ENCODE assay signal across 18 cellular contexts in the genomic region with DNA sequence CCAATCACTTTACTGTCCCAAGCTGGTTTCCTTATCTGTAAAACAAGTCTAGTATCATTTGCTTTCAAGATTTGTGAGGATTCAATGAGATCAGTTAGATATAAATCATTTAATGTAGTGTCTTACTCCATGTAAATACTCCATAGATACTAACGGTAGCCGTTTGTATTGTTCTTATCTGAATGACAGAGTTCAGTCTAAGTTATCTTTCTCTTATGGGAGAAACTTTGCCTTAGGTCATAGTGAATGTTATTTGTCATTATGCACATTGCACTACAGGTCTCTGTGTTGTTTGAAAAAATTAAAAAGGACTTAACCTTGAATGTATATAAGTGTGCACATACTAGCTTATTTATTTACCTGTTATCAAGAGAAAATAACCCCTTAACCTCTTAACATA. TPM values are rescaled to one million over a fixed set of nuclear protein-coding genes. Genes with fewer than 3 reads are reported as not detected.
DNase-seq lines count a peak whose midpoint lies in the region; ATAC-seq and TF ChIP-seq lines count a peak whose summit lies in the region.
"Had no signal": no experiment of that assay in that cellular context is flagged by ENCODE, and none has a peak within 500 bp of the region (broad histone marks: within the 10 kb centered on the region; RNA-seq: fewer than 3 reads in every experiment).

No MANE protein-coding gene starts in this region.

- no peak overlapping the region for H3K4me2 ChIP-seq in SK-N-SH

- H3K27ac Mint-ChIP-seq in central memory CD8-positive, alpha-beta T cell (ENCODE audit: low read depth) = peak overlapping the region; percentile 22
- H3K27ac Mint-ChIP-seq: nephron had no signal

- H3K27me3 ChIP-seq in SK-N-SH (ENCODE audit: insufficient read depth) = no peaks in the 10 kb centered on the region
- H3K27me3 ChIP-seq in psoas muscle (ENCODE audit: insufficient read depth in 3 of 3, low read length in 2 of 3) = no peaks in the 10 kb centered on the region

- H3K9me3 Mint-ChIP-seq in central memory CD8-positive, alpha-beta T cell = no peaks in the 10 kb centered on the region
- H3K9me3 Mint-ChIP-seq: memory B cell, nephron had no signal

- H4K20me1 ChIP-seq in SK-N-SH (ENCODE audit: insufficient read depth) = peaks cover 37% of the 10 kb centered on the region

- H3K9me3 ChIP-seq in SK-N-SH (no peaks in the 10 kb centered on the region; the same call in 1 of the 2 replicates), psoas muscle (no peaks in the 10 kb centered on the region)

- 84% methylated on average over 2 of the region's 2 CpGs for WGBS in SK-N-SH (ENCODE audit: low lambda C conversion rate)
- WGBS in psoas muscle, 3 donors = 61 to 75% (median 67%) methylated on average over 2 of the region's 2 CpGs

- H3K4me3 ChIP-seq in SK-N-SH (ENCODE audit: low read depth in 2 of 2, low read length in 1 of 2) = no peak overlapping the region
- H3K4me3 ChIP-seq in psoas muscle = peak overlapping the region; percentile 44

- DNase-seq in SK-N-SH (no peak), HEK293T (ENCODE audit: extremely low spot score) (no peak), psoas muscle (no peak), sciatic nerve (ENCODE audit: low spot score) (no peak)
- no peak for DNase-seq in central memory CD8-positive, alpha-beta T cell (ENCODE audit: low spot score in 2 of 2)
- DNase-seq: activated effector memory CD4-positive, alpha-beta T cell treated with Interleukin-2 at 50 U/mL for 16 hours; anterior cingulate cortex; Calu3; stimulated activated CD4-positive, alpha-beta T cell treated with anti-CD3 and anti-CD28 coated beads, Interleukin-4, amount 100 ng/mL, for 24 hours; T1000 had no signal

- H3K4me1 Mint-ChIP-seq in central memory CD8-positive, alpha-beta T cell = peaks cover 50% of the 10 kb centered on the region

- peaks cover 98% of the 10 kb centered on the region for H3K79me2 ChIP-seq in SK-N-SH (ENCODE audit: insufficient read depth)

- H3K9me2 ChIP-seq in SK-N-SH = no peaks in the 10 kb centered on the region

- H3F3A ChIP-seq in SK-N-SH (replicated peaks; ENCODE audit: insufficient read depth) = peaks cover 46% of the 10 kb centered on the region

- no peak for TF ChIP-seq RAD21 in SK-N-SH (IDR thresholded peaks at IDR 0.05; ENCODE audit: low read length)

- H3K36me3 ChIP-seq in SK-N-SH (replicated peaks in 1 of 2; ENCODE audit: control insufficient read depth in 1 of 2, insufficient read depth in 2 of 2, low read length in 1 of 2) = peaks cover 0 to 25% of the 10 kb centered on the region in 2 experiments
- peaks cover 0 to 13% of the 10 kb centered on the region in 2 donors for H3K36me3 ChIP-seq in psoas muscle (ENCODE audit: insufficient read depth in 1 of 2, low read depth in 1 of 2)

- intact Hi-C loops in psoas muscle (cut with DNase I) = no loop called here
- intact Hi-C loops in sciatic nerve (cut with DNase I) = no loop called here

- no peak for ATAC-seq in SK-N-SH treated with all-trans-retinoic acid at 6 μM for 48 hours
- ATAC-seq in central memory CD8-positive, alpha-beta T cell (replicated peaks; ENCODE audit: extremely low read depth, poor library complexity, severe bottlenecking) = no peak
- no peak for ATAC-seq in psoas muscle
- no peak for ATAC-seq in HG03175 (IDR thresholded peaks at IDR 0.05; ENCODE audit: unreplicated experiment)
- no peak for ATAC-seq in sciatic nerve
- ATAC-seq in GM19324 (IDR thresholded peaks at IDR 0.05; ENCODE audit: low FRiP score, unreplicated experiment) = no peak
- ATAC-seq: activated CD4-positive, CD25-positive, alpha-beta regulatory T cell treated with anti-CD3 and anti-CD28 coated beads, Interleukin-2, amount 50 U/mL, for 24 hours; HCT116 had no signal

- TF ChIP-seq CTCF in SK-N-SH (IDR thresholded peaks at IDR 0.05) = no peak
- no peak for TF ChIP-seq CTCF in psoas muscle (IDR thresholded peaks at IDR 0.05)

- H3K4me3 Mint-ChIP-seq in central memory CD8-positive, alpha-beta T cell = peak overlapping the region; percentile 7
- H3K4me3 Mint-ChIP-seq: memory B cell, nephron had no signal

- peaks cover 46% of the 10 kb centered on the region for H3K36me3 Mint-ChIP-seq in central memory CD8-positive, alpha-beta T cell (ENCODE audit: insufficient read depth)

- no peaks in the 10 kb centered on the region for H3K27me3 Mint-ChIP-seq in central memory CD8-positive, alpha-beta T cell
- H3K27me3 Mint-ChIP-seq: memory B cell had no signal

- H2AFZ ChIP-seq in SK-N-SH (ENCODE audit: low read depth) = no peak overlapping the region

- TF ChIP-seq EP300 in SK-N-SH (IDR thresholded peaks at IDR 0.05; ENCODE audit: borderline replicate concordance in 1 of 2, low read depth in 1 of 2, low read length in 1 of 2) = no peak

- CTCF ChIA-PET in SK-N-SH (lab: Yijun Ruan, JAX) (interaction anchor here (1.2 kb wide), 1 partner anchor 11 kb away, joined by 5 read pairs; no protein-coding TSS in a partner anchor), HEK293T (lab: Yijun Ruan, JAX) (no interaction called here)

- H3K4me1 ChIP-seq in SK-N-SH (ENCODE audit: control insufficient read depth in 1 of 2, insufficient read depth in 2 of 2, low read depth in 1 of 2, low read length in 1 of 2) = peaks cover 8 to 29% of the 10 kb centered on the region in 2 experiments; a peak in 3 of 4 replicates
- peaks cover 81% of the 10 kb centered on the region for H3K4me1 ChIP-seq in psoas muscle

- H3K27ac ChIP-seq in SK-N-SH (ENCODE audit: low read depth in 2 of 2, low read length in 1 of 2) (no peak overlapping the region; a peak in 1 of 4 replicates), psoas muscle (peak overlapping the region; percentile 78)
- H3K27ac ChIP-seq: 22Rv1 had no signal

- no peak overlapping the region for H3K9ac ChIP-seq in SK-N-SH

- POLR2A ChIA-PET in SK-N-SH (lab: Yijun Ruan, JAX) (no interaction called here), HEK293T (lab: Yijun Ruan, JAX) (no interaction called here)

TF ChIP-seq in SK-N-SH treated with all-trans-retinoic acid at 6 μM for 48 hours, 23 proteins besides CTCF, POLR2A, EP300 and RAD21:
- no peak for TF ChIP-seq PPARA (CRISPR knock-in tag; IDR thresholded peaks at IDR 0.05; ENCODE audit: borderline replicate concordance)
- no peak for TF ChIP-seq ZC3H10 (CRISPR knock-in tag; IDR thresholded peaks at IDR 0.05)
- TF ChIP-seq ZFP30 (CRISPR knock-in tag; IDR thresholded peaks at IDR 0.05) = no peak
- TF ChIP-seq CREB5 (CRISPR knock-in tag; IDR thresholded peaks at IDR 0.05; ENCODE audit: low read depth) = no peak
- no peak for TF ChIP-seq ZNF70 (CRISPR knock-in tag; IDR thresholded peaks at IDR 0.05)
- TF ChIP-seq TCF4 (CRISPR knock-in tag; IDR thresholded peaks at IDR 0.05; ENCODE audit: borderline replicate concordance) = no peak

TF ChIP-seq in HEK293T, 16 proteins besides CTCF, POLR2A, EP300 and RAD21:
- TF ChIP-seq, protein P1, sequence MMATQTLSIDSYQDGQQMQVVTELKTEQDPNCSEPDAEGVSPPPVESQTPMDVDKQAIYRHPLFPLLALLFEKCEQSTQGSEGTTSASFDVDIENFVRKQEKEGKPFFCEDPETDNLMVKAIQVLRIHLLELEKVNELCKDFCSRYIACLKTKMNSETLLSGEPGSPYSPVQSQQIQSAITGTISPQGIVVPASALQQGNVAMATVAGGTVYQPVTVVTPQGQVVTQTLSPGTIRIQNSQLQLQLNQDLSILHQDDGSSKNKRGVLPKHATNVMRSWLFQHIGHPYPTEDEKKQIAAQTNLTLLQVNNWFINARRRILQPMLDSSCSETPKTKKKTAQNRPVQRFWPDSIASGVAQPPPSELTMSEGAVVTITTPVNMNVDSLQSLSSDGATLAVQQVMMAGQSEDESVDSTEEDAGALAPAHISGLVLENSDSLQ (IDR thresholded peaks at IDR 0.05) = 0 out of 2 replicates have a peak, but pooled peaks have one; percentile 12
- TF ChIP-seq TARDBP (IDR thresholded peaks at IDR 0.05) = no peak

RNA-seq across cellular contexts. Expression of gene MBNL1, which starts 44.7 kb away (rescaled TPM):
- polyA plus RNA-seq in SK-N-SH (2012; rRNA removed) (44.3 and 65.1 TPM in 2 replicates), psoas muscle (100 to 1,000 TPM in 2 of 3 donors, 10 to 100 TPM in 1; 27.4 to 168 (median 108) TPM)
- polyA plus RNA-seq in SK-N-SH (2012; cell fraction: cytosol; rRNA removed) = 53.4 and 63.3 TPM in 2 replicates
- 56.9 and 69.6 TPM in 2 replicates for polyA plus RNA-seq in SK-N-SH (2012; cell fraction: nucleus; rRNA removed)
- total RNA-seq in psoas muscle (100 to 1,000 TPM; 179 to 281 (median 242) TPM), sciatic nerve (215 TPM)
